ENCODE assay signal across 8 cellular contexts in the genomic region with DNA sequence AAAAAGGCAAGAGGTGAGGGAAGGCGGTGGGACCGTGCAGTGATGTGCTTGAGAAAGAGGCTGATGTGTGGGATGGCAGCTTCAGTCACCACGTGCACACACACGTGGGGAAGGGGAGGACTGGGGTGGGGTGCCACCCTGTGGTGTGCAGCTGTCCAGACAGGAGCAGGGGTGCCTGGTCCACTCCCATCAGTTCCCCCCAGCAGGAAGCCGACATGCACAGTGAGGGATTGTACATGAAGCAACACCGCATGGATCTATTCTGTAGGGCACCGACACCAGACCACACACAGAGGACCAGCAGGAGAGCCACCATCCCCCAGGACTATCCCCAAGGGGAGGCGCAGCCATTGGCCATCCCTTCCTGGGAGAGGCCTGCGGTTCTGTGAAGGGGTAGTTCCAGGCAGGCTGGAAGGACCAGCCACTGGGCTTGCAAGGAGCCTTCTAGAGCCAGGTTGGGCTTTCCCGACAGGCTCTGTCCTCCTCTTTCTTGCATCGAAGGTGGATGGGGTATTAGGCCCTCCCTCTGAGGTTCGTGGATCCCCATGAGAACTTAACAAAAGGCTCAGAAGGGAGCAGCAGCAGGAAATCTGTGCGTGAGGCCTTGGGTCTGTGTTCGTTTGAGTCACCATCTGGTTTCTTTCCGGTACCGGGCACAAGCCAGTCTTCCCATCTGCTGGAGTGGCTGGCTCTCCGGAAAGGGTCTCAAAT. TPM values are rescaled to one million over a fixed set of nuclear protein-coding genes. Genes with fewer than 3 reads are reported as not detected.
DNase-seq lines count a peak whose midpoint lies in the region; ATAC-seq and TF ChIP-seq lines count a peak whose summit lies in the region.

No MANE protein-coding gene starts in this region.

- no peak for TF ChIP-seq CTCF in fibroblast of pulmonary artery (IDR thresholded peaks at IDR 0.05; ENCODE audit: low read length, missing control alignments)

- DNase-seq in NCI-H1092 treated with DMSO at 0.1 percent for 48 hours (lab: John Stamatoyannopoulos, UW) = peak; percentile 19
- DNase-seq in NCI-H1092 (lab: John Stamatoyannopoulos, UW) = no peak
- DNase-seq in NCI-H69 (lab: John Stamatoyannopoulos, UW) = peak; percentile 91
- peak; percentile 54 for DNase-seq in fibroblast of pulmonary artery (ENCODE audit: low read depth)
- no peak for DNase-seq in cerebellum (ENCODE audit: low spot score)
- DNase-seq in kidney glomerular epithelial cell (lab: John Stamatoyannopoulos, UW) = no peak

- H3K4me3 ChIP-seq in fibroblast of pulmonary artery (replicated peaks; ENCODE audit: low read depth, low read length) (no peak overlapping the region), skeletal muscle satellite cell (ENCODE audit: low read length) (no peak overlapping the region)

- no peak for ATAC-seq in GM18858 (IDR thresholded peaks at IDR 0.05; ENCODE audit: unreplicated experiment)

- peaks cover 17% of the 10 kb centered on the region for H3K27me3 ChIP-seq in skeletal muscle satellite cell (ENCODE audit: control insufficient read depth, insufficient read depth, low read length)

- H3K4me1 ChIP-seq in skeletal muscle satellite cell (ENCODE audit: control insufficient read depth, insufficient read depth, low read length) = peaks cover 26% of the 10 kb centered on the region

- peak overlapping the region; percentile 92 for H3K4me2 ChIP-seq in skeletal muscle satellite cell (ENCODE audit: low read length)

- H3K9me3 ChIP-seq in skeletal muscle satellite cell (replicated peaks; ENCODE audit: low read length) = no peaks in the 10 kb centered on the region

- H3K9ac ChIP-seq in skeletal muscle satellite cell (ENCODE audit: low read depth, low read length) = peak overlapping the region; percentile 63

- H3K36me3 ChIP-seq in skeletal muscle satellite cell (ENCODE audit: insufficient read depth, low read length) = no peaks in the 10 kb centered on the region

RNA-seq across cellular contexts. Expression of a gene that starts 59.7 kb away (rescaled TPM):
- 0.87 and 1.3 TPM in 2 replicates for total RNA-seq in skeletal muscle satellite cell (2012; rRNA removed)
- total RNA-seq in cerebellum = 5.9 TPM

Comparison
In these comparisons a context has a peak if more than half of its experiments do, and no peak if none do; other contexts are left out.
1. DNase-seq: peak in NCI-H1092 treated with DMSO at 0.1 percent for 48 hours (single experiment), NCI-H69 (single experiment) and fibroblast of pulmonary artery (single experiment); none in NCI-H1092 (single experiment), cerebellum (single experiment) and kidney glomerular epithelial cell (single experiment).